In genomic region chr15:91049378-91050127, GRCh38 we compare ENCODE assay signal across 8 cellular contexts. TPM values are rescaled to one million over a fixed set of nuclear protein-coding genes. Genes with fewer than 3 reads are reported as not detected.
DNase-seq lines count a peak whose midpoint lies in the region; ATAC-seq and FAIRE-seq lines count a peak whose summit lies in the region.

No MANE protein-coding gene starts in this region.

- H3K36me3 ChIP-seq in Karpas-422 (ENCODE audit: insufficient read depth, low read length) (no peaks in the 10 kb centered on the region), adipocyte (ENCODE audit: control insufficient read depth, insufficient read depth, low read length, severe bottlenecking) (no peaks in the 10 kb centered on the region)

- H3K27ac ChIP-seq in Karpas-422 (ENCODE audit: low read length) = no peak overlapping the region

- peaks cover 12% of the 10 kb centered on the region for H3K4me1 ChIP-seq in Karpas-422 (ENCODE audit: low read length)
- no peaks in the 10 kb centered on the region for H3K4me1 ChIP-seq in adipocyte (ENCODE audit: control insufficient read depth, insufficient read depth, low read length)

- intact Hi-C loops in head of caudate nucleus (cut with DNase I) = loop anchor here (5.0 kb wide), 1 partner anchor 92 kb away; no protein-coding TSS in a partner anchor

- H3K27me3 ChIP-seq in Karpas-422 (ENCODE audit: low read length) = no peaks in the 10 kb centered on the region
- peaks cover 35% of the 10 kb centered on the region for H3K27me3 ChIP-seq in adipocyte (replicated peaks; ENCODE audit: control insufficient read depth, insufficient read depth, low read length)

- H2AFZ ChIP-seq in Karpas-422 (ENCODE audit: low read length) = peak overlapping the region; percentile 77; the same call in 1 of the 2 replicates

- FAIRE-seq in RCC 7860 (lab: Jason Lieb, UNC) = no peak

- DNase-seq in DMS79 treated with DMSO at 0.1 percent for 48 hours (lab: John Stamatoyannopoulos, UW) = peak; percentile 34
- DNase-seq in Karpas-422 = peak; percentile 88
- peak; percentile 62 for DNase-seq in RCC 7860 (ENCODE audit: low spot score)
- peak; percentile 79 for DNase-seq in adipocyte (ENCODE audit: low read depth)
- DNase-seq in head of caudate nucleus = peak in 41 of 42 donors; percentile 37 to 89 (median 70)
- peak; percentile 7 for DNase-seq in pulmonary artery endothelial cell (ENCODE audit: low read depth, low spot score)
- no peak for DNase-seq in activated CD8-positive, alpha-beta memory T cell treated with anti-CD3 and anti-CD28 coated beads for 24 hours

- peak overlapping the region; percentile 66 for H3K4me2 ChIP-seq in Karpas-422 (ENCODE audit: low read depth, low read length, poor library complexity, severe bottlenecking)

- no peaks in the 10 kb centered on the region for H3K9me2 ChIP-seq in Karpas-422 (replicated peaks; ENCODE audit: insufficient read depth, low read length)

- H3K79me2 ChIP-seq in Karpas-422 (ENCODE audit: low read length) = no peaks in the 10 kb centered on the region

- ATAC-seq in GM21526 (IDR thresholded peaks at IDR 0.05; ENCODE audit: low FRiP score, unreplicated experiment) = peak; percentile 74

- H3K9me3 ChIP-seq in Karpas-422 (ENCODE audit: low read length) = no peaks in the 10 kb centered on the region
- no peaks in the 10 kb centered on the region for H3K9me3 ChIP-seq in adipocyte (ENCODE audit: control insufficient read depth, low read length)

- no peaks in the 10 kb centered on the region for H4K20me1 ChIP-seq in Karpas-422 (ENCODE audit: insufficient read depth, low read depth, low read length)

- H3K4me3 ChIP-seq in Karpas-422 (ENCODE audit: low read length) = peak overlapping the region; percentile 48; the same call in 1 of the 2 replicates
- H3K4me3 ChIP-seq in adipocyte (ENCODE audit: low read length) = no peak overlapping the region

- H3K9ac ChIP-seq in Karpas-422 (ENCODE audit: low read length) (peak overlapping the region; percentile 40; the same call in 1 of the 2 replicates), adipocyte (ENCODE audit: low read length) (no peak overlapping the region)

RNA-seq across cellular contexts. Expression of gene VPS33B, which starts 27.2 kb away (rescaled TPM):
- total RNA-seq in Karpas-422 (2014; rRNA removed; shearing (Covaris generic); ENCODE audit: low replicate concordance) = 5.7 and 7.5 TPM in 2 replicates
- total RNA-seq in pulmonary artery endothelial cell = 14.1 and 14.9 TPM in 2 replicates

RNA-seq across cellular contexts. Expression of gene SV2B, which starts 50.5 kb away (rescaled TPM):
- 0.11 and 0.26 TPM in 2 replicates for total RNA-seq in Karpas-422 (2014; rRNA removed; shearing (Covaris generic); ENCODE audit: low replicate concordance)
- not detected in 2 replicates for total RNA-seq in pulmonary artery endothelial cell

RNA-seq across cellular contexts. Expression of gene PRC1, which starts 55.2 kb away (rescaled TPM):
- total RNA-seq in Karpas-422 (2014; rRNA removed; shearing (Covaris generic); ENCODE audit: low replicate concordance) = 87.5 and 95.5 TPM in 2 replicates
- total RNA-seq in pulmonary artery endothelial cell = 139 and 270 TPM in 2 replicates
